In genomic region chr5:75336625-75337336, GRCh38 we compare ENCODE assay signal across 1 cellular context.
TF ChIP-seq lines count a peak whose summit lies in the region.

TSS of gene HMGCR (plus strand) at chr5:75337220. CDS start at chr5:75342606, 5,386 bp downstream.

TF ChIP-seq in WTC11, 78 proteins besides CTCF, POLR2A, EP300 and RAD21 (continued from another document and continues in another):
- TF ChIP-seq ZBTB43 (CRISPR knock-in tag; IDR thresholded peaks at IDR 0.05) (no peak), ZNF512 (CRISPR knock-in tag; IDR thresholded peaks at IDR 0.05; ENCODE audit: borderline replicate concordance) (no peak), ZNF219 (CRISPR knock-in tag; IDR thresholded peaks at IDR 0.05; ENCODE audit: borderline replicate concordance) (no peak), TEAD1 (CRISPR knock-in tag; IDR thresholded peaks at IDR 0.05) (no peak), SMAD3 (CRISPR knock-in tag; IDR thresholded peaks at IDR 0.05; ENCODE audit: borderline replicate concordance) (no peak), ERG (CRISPR knock-in tag; IDR thresholded peaks at IDR 0.05) (no peak), FOXK1 (CRISPR knock-in tag; IDR thresholded peaks at IDR 0.05) (peak; percentile 44), CREB1 (CRISPR knock-in tag; IDR thresholded peaks at IDR 0.05) (no peak), HMGXB4 (CRISPR knock-in tag; IDR thresholded peaks at IDR 0.05) (no peak; the same call in 1 of the 2 replicates), GTF2I (CRISPR knock-in tag; conservative IDR thresholded peaks at IDR 0.05) (no peak), ZNF396 (CRISPR knock-in tag; IDR thresholded peaks at IDR 0.05; ENCODE audit: borderline replicate concordance) (no peak), JAZF1 (CRISPR knock-in tag; IDR thresholded peaks at IDR 0.05) (no peak), TCF7 (CRISPR knock-in tag; IDR thresholded peaks at IDR 0.05; ENCODE audit: low read depth) (no peak), ZNF423 (CRISPR knock-in tag; IDR thresholded peaks at IDR 0.05) (no peak), ZNF232 (CRISPR knock-in tag; IDR thresholded peaks at IDR 0.05) (no peak; the same call in 1 of the 2 replicates), GABPB1 (CRISPR knock-in tag; IDR thresholded peaks at IDR 0.05) (peak; percentile 58), NR1H2 (CRISPR knock-in tag; IDR thresholded peaks at IDR 0.05) (no peak), E2F1 (CRISPR knock-in tag; IDR thresholded peaks at IDR 0.05) (no peak), ZNF671 (CRISPR knock-in tag; IDR thresholded peaks at IDR 0.05) (no peak), USF1 (CRISPR knock-in tag; IDR thresholded peaks at IDR 0.05) (no peak), ZBTB21 (CRISPR knock-in tag; IDR thresholded peaks at IDR 0.05; ENCODE audit: borderline replicate concordance) (no peak), MXD4 (CRISPR knock-in tag; IDR thresholded peaks at IDR 0.05; ENCODE audit: borderline replicate concordance) (no peak), ZNF263 (CRISPR knock-in tag; IDR thresholded peaks at IDR 0.05; ENCODE audit: low read depth) (no peak), NFE2L1 (CRISPR knock-in tag; IDR thresholded peaks at IDR 0.05) (no peak), FOXJ3 (CRISPR knock-in tag; IDR thresholded peaks at IDR 0.05; ENCODE audit: borderline replicate concordance) (no peak), ZSCAN18 (CRISPR knock-in tag; IDR thresholded peaks at IDR 0.05) (no peak), ZNF138 (CRISPR knock-in tag; conservative IDR thresholded peaks at IDR 0.05) (no peak), CDX4 (CRISPR knock-in tag; IDR thresholded peaks at IDR 0.05; ENCODE audit: borderline replicate concordance) (no peak), NFATC4 (CRISPR knock-in tag; IDR thresholded peaks at IDR 0.05) (no peak), AFF4 (CRISPR knock-in tag; IDR thresholded peaks at IDR 0.05; ENCODE audit: borderline replicate concordance) (no peak), OVOL2 (CRISPR knock-in tag; IDR thresholded peaks at IDR 0.05; ENCODE audit: borderline replicate concordance) (no peak), HMGA2 (CRISPR knock-in tag; IDR thresholded peaks at IDR 0.05) (no peak), ATF3 (CRISPR knock-in tag; conservative IDR thresholded peaks at IDR 0.05) (no peak), E2F5 (CRISPR knock-in tag; IDR thresholded peaks at IDR 0.05) (no peak), FOXP1 (CRISPR knock-in tag; IDR thresholded peaks at IDR 0.05; ENCODE audit: borderline replicate concordance) (peak; percentile 67; the same call in 1 of the 2 replicates), RELA (CRISPR knock-in tag; IDR thresholded peaks at IDR 0.05; ENCODE audit: borderline replicate concordance) (no peak), CREM (CRISPR knock-in tag; IDR thresholded peaks at IDR 0.05) (peak; percentile 84), FOXP4 (CRISPR knock-in tag; IDR thresholded peaks at IDR 0.05) (peak; percentile 11; the same call in 1 of the 2 replicates), E2F4 (CRISPR knock-in tag; IDR thresholded peaks at IDR 0.05; ENCODE audit: borderline replicate concordance, low read depth) (no peak), ZMAT4 (CRISPR knock-in tag; IDR thresholded peaks at IDR 0.05) (no peak), MLX (CRISPR knock-in tag; IDR thresholded peaks at IDR 0.05) (no peak), NR3C1 (CRISPR knock-in tag; conservative IDR thresholded peaks at IDR 0.05; ENCODE audit: low read depth) (no peak)
